Comparison of ENCODE assay signal across 27 cellular contexts in the genomic region with DNA sequence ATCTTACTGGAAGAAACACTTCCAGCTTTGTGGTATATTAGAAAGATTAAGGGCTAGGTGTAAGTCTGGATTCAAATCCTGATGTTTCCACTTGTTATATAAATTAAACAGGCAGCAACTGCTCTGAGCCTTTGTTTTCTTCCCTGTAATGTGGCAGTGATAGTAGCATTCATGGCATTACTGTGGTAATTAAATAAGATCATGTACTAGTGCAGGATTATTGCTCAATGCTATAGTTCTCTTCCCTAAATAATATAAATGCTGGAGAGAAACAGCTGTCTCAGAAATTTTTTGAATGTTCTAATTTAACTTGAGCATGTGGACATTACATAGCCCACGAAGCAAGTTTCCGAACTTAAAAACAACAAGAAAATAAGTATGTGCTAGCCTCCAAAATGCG.
"Had no signal": no experiment of that assay in that cellular context is flagged by ENCODE, and none has a peak within 500 bp of the region (broad histone marks: within the 10 kb centered on the region; RNA-seq: fewer than 3 reads in every experiment).

No MANE protein-coding gene starts in this region.

- FAIRE-seq: small intestine had no signal

- H3K36me3 Mint-ChIP-seq: natural killer cell treated with Interleukin-12 subunit alpha and Interleukin-12 subunit beta and Interleukin-15 and Interleukin-18, amount 100 ng/mL, for 72 hours had no signal

- H3K4me3 Mint-ChIP-seq: immature natural killer cell; mesothelial cell of epicardium; naive thymus-derived CD4-positive, alpha-beta T cell; natural killer cell treated with Interleukin-12 subunit alpha and Interleukin-12 subunit beta and Interleukin-15 and Interleukin-18, amount 100 ng/mL, for 72 hours; stimulated activated memory B cell treated with anti-CD40 and anti-IgM and Interleukin-4, amounts not matched to agents 10 μg/mL and 1 μg/mL and 100 μg/mL, for 72 hours had no signal

- DNase-seq: hypothalamus; immature natural killer cell; islet precursor cell; left ventricle myocardium inferior; mesendoderm; naive thymus-derived CD4-positive, alpha-beta T cell; ovary; retina; right cardiac atrium; small intestine; spleen; stimulated activated CD4-positive, alpha-beta T cell treated with anti-CD3 and anti-CD28 coated beads, Interleukin-2, amount 100 ng/mL, for 48 hours; stimulated activated CD4-positive, alpha-beta T cell treated with anti-CD3 and anti-CD28 coated beads, Interleukin-4, amount 100 ng/mL, for 4 hours; stimulated activated CD8-positive, alpha-beta memory T cell treated with anti-CD3 and anti-CD28 coated beads, Interleukin-4, amount 100 ng/mL, for 48 hours; stimulated activated naive CD4-positive, alpha-beta T cell treated with Interleukin-2 at 50 U/mL for 16 hours; stomach; testis; thyroid gland; transverse colon; upper lobe of left lung had no signal

- H3K9me3 ChIP-seq: left ventricle myocardium inferior, ovary, spleen, stomach, testis, thyroid gland, transverse colon, upper lobe of left lung, vagina had no signal

- H3K27me3 ChIP-seq: ovary, stomach, testis, thyroid gland, transverse colon, upper lobe of left lung, vagina had no signal

- H3K36me3 ChIP-seq: ovary, thyroid gland, transverse colon, upper lobe of left lung, vagina had no signal

- H3K27ac Mint-ChIP-seq: mesothelial cell of epicardium; naive thymus-derived CD4-positive, alpha-beta T cell; natural killer cell treated with Interleukin-12 subunit alpha and Interleukin-12 subunit beta and Interleukin-15 and Interleukin-18, amount 100 ng/mL, for 72 hours; progenitor cell of endocrine pancreas; stimulated activated memory B cell treated with anti-CD40 and anti-IgM and Interleukin-4, amounts not matched to agents 10 μg/mL and 1 μg/mL and 100 μg/mL, for 72 hours had no signal

- H3K4me3 ChIP-seq: left ventricle myocardium inferior, lung, ovary, spleen, stomach, testis, thyroid gland, transverse colon, upper lobe of left lung, vagina had no signal

- H3K27me3 Mint-ChIP-seq: stimulated activated memory B cell treated with anti-CD40 and anti-IgM and Interleukin-4, amounts not matched to agents 10 μg/mL and 1 μg/mL and 100 μg/mL, for 72 hours had no signal

- ATAC-seq: naive thymus-derived CD4-positive, alpha-beta T cell; natural killer cell treated with Interleukin-12 subunit alpha and Interleukin-12 subunit beta and Interleukin-15 and Interleukin-18, amount 100 ng/mL, for 72 hours; right cardiac atrium; sciatic nerve; stimulated activated memory B cell treated with anti-CD40 and anti-IgM and Interleukin-4, amounts not matched to agents 10 μg/mL and 1 μg/mL and 100 μg/mL, for 72 hours had no signal

- H3K9me3 Mint-ChIP-seq: immature natural killer cell; natural killer cell treated with Interleukin-12 subunit alpha and Interleukin-12 subunit beta and Interleukin-15 and Interleukin-18, amount 100 ng/mL, for 72 hours; stimulated activated memory B cell treated with anti-CD40 and anti-IgM and Interleukin-4, amounts not matched to agents 10 μg/mL and 1 μg/mL and 100 μg/mL, for 72 hours had no signal

- H3K27ac ChIP-seq: left ventricle myocardium inferior, ovary, spleen, stomach, testis, thyroid gland, transverse colon, upper lobe of left lung, vagina had no signal
